Comparison of ENCODE assay signal across 8 cellular contexts in genomic region chr4:24988776-24989175, GRCh38. TPM values are rescaled to one million over a fixed set of nuclear protein-coding genes. Genes with fewer than 3 reads are reported as not detected.
A peak's percentile ranks its signal among the peaks of the same experiment; 100 is the strongest.
DNase-seq lines count a peak whose midpoint lies in the region; ATAC-seq and TF ChIP-seq lines count a peak whose summit lies in the region.

No MANE protein-coding gene starts in this region.

- CTCF ChIA-PET in mammary epithelial cell (lab: Charles Lee; ENCODE audit: low non-redundant PET): no interaction called here

- peak; percentile 76 for ATAC-seq in left lung
- ATAC-seq in GM18498 (IDR thresholded peaks at IDR 0.05; ENCODE audit: unreplicated experiment): no peak
- no peak for ATAC-seq in GM18873 (IDR thresholded peaks at IDR 0.05; ENCODE audit: low FRiP score, unreplicated experiment)

- no peaks in the 10 kb centered on the region for H3K27me3 ChIP-seq in Loucy (ENCODE audit: insufficient read depth, low read length, poor library complexity, severe bottlenecking)
- no peaks in the 10 kb centered on the region for H3K27me3 ChIP-seq in mammary epithelial cell (ENCODE audit: insufficient read depth, low read length)
- no peaks in the 10 kb centered on the region for H3K27me3 ChIP-seq in left lung

- peak; percentile 11; the same call in 1 of the 2 replicates for TF ChIP-seq CTCF in Loucy (conservative IDR thresholded peaks at IDR 0.05; ENCODE audit: low read length)
- TF ChIP-seq CTCF in mammary epithelial cell (conservative IDR thresholded peaks at IDR 0.05 in 1 of 2, IDR thresholded peaks at IDR 0.05 in 1 of 2; ENCODE audit: extremely low read depth in 1 of 2, insufficient read depth in 1 of 2, low read depth in 1 of 2, low read length in 2 of 2): peak; percentile 45 to 68
- peak; percentile 36 to 40 for TF ChIP-seq CTCF in left lung (IDR thresholded peaks at IDR 0.05)

- peaks cover 8% of the 10 kb centered on the region for H3K27me3 Mint-ChIP-seq in activated T-cell treated with anti-CD3 and anti-CD28 coated beads, Interleukin-2, amount 50 U/mL, for 24 hours
- H3K27me3 Mint-ChIP-seq in activated CD4-positive, alpha-beta T cell treated with anti-CD3 and anti-CD28 coated beads, Interleukin-2, amount 10 ng/mL, durations not matched to agents 24 days and 14 days: no peaks in the 10 kb centered on the region

- H3K4me3 ChIP-seq in Loucy (ENCODE audit: low read length, poor library complexity, severe bottlenecking): no peak overlapping the region
- H3K4me3 ChIP-seq in mammary epithelial cell (replicated peaks in 1 of 3; ENCODE audit: insufficient read depth in 1 of 3, low read depth in 2 of 3, low read length in 3 of 3): no peak overlapping the region
- H3K4me3 ChIP-seq in left lung: no peak overlapping the region

- no peaks in the 10 kb centered on the region for H3F3A ChIP-seq in Loucy (ENCODE audit: low read depth)

- BruUV-seq in mammary epithelial cell (replicated peaks; lab: Mats Ljungman, UMichigan): no TSS peak

- H3K4me3 Mint-ChIP-seq in activated T-cell treated with anti-CD3 and anti-CD28 coated beads, Interleukin-2, amount 50 U/mL, for 24 hours: no peak overlapping the region
- H3K4me3 Mint-ChIP-seq in activated CD4-positive, alpha-beta T cell treated with anti-CD3 and anti-CD28 coated beads, Interleukin-2, amount 10 ng/mL, durations not matched to agents 24 days and 14 days: no peak overlapping the region

- WGBS in mammary epithelial cell (ENCODE audit: low coverage, missing lambda C conversion rate): 92% methylated on average over 1 of the region's 1 CpG

- intact Hi-C loops in mammary epithelial cell (cut with micrococcal nuclease): loop anchor here (1.0 to 2.0 kb wide), 2 partner anchors 252 to 500 kb away; no protein-coding TSS in a partner anchor
- intact Hi-C loops in left lung (cut with DNase I): loop anchor here in 1 of 2 donors (10.0 kb wide), 1 partner anchor 514 kb away; no protein-coding TSS in a partner anchor
- intact Hi-C loops in activated CD4-positive, alpha-beta T cell treated with anti-CD3 and anti-CD28 coated beads, Interleukin-2, amount 10 ng/mL, durations not matched to agents 24 days and 14 days (cut with micrococcal nuclease): no loop called here

- H3K36me3 ChIP-seq in Loucy (ENCODE audit: insufficient read depth, low read length): no peaks in the 10 kb centered on the region
- H3K36me3 ChIP-seq in mammary epithelial cell (ENCODE audit: insufficient read depth, low read length): no peaks in the 10 kb centered on the region
- no peaks in the 10 kb centered on the region for H3K36me3 ChIP-seq in left lung

- peak; percentile 56 for DNase-seq in D341Med (ENCODE audit: low spot score)
- peak; percentile 26 for DNase-seq in mammary epithelial cell
- no peak for DNase-seq in left lung
- no peak for DNase-seq in activated T-cell treated with anti-CD3 and anti-CD28 coated beads, Interleukin-2, amount 50 U/mL, for 24 hours
- no peak for DNase-seq in activated CD4-positive, alpha-beta T cell treated with anti-CD3 and anti-CD28 coated beads, Interleukin-2, amount 10 ng/mL, durations not matched to agents 24 days and 14 days

- no peaks in the 10 kb centered on the region for H3K4me1 Mint-ChIP-seq in activated T-cell treated with anti-CD3 and anti-CD28 coated beads, Interleukin-2, amount 50 U/mL, for 24 hours (ENCODE audit: low read depth)
- H3K4me1 Mint-ChIP-seq in activated CD4-positive, alpha-beta T cell treated with anti-CD3 and anti-CD28 coated beads, Interleukin-2, amount 10 ng/mL, durations not matched to agents 24 days and 14 days: no peaks in the 10 kb centered on the region

- H3K9ac ChIP-seq in Loucy (ENCODE audit: low read depth, low read length, poor library complexity, severe bottlenecking) (no peak overlapping the region), mammary epithelial cell (ENCODE audit: insufficient read depth, low read length) (no peak overlapping the region)

- H3K9me3 ChIP-seq in Loucy (ENCODE audit: insufficient read depth, low read depth, low read length) (no peaks in the 10 kb centered on the region), mammary epithelial cell (replicated peaks; ENCODE audit: insufficient read depth, low read length) (no peaks in the 10 kb centered on the region), left lung (no peaks in the 10 kb centered on the region)

- H3K27ac ChIP-seq in mammary epithelial cell (ENCODE audit: insufficient read depth, low read depth, low read length): no peak overlapping the region
- H3K27ac ChIP-seq in left lung: no peak overlapping the region

- H3K9me3 Mint-ChIP-seq in activated T-cell treated with anti-CD3 and anti-CD28 coated beads, Interleukin-2, amount 50 U/mL, for 24 hours: no peaks in the 10 kb centered on the region
- no peaks in the 10 kb centered on the region for H3K9me3 Mint-ChIP-seq in activated CD4-positive, alpha-beta T cell treated with anti-CD3 and anti-CD28 coated beads, Interleukin-2, amount 10 ng/mL, durations not matched to agents 24 days and 14 days

- H2AFZ ChIP-seq in Loucy (ENCODE audit: low read length): no peak overlapping the region
- no peak overlapping the region for H2AFZ ChIP-seq in mammary epithelial cell (ENCODE audit: low read depth, low read length)

- H3K4me2 ChIP-seq in Loucy (ENCODE audit: low read depth, low read length, poor library complexity, severe bottlenecking) (no peak overlapping the region), mammary epithelial cell (ENCODE audit: insufficient read depth, low read depth, low read length) (no peak overlapping the region)

- H3K4me1 ChIP-seq in Loucy (ENCODE audit: insufficient read depth, low read length, poor library complexity, severe bottlenecking): no peaks in the 10 kb centered on the region
- H3K4me1 ChIP-seq in mammary epithelial cell (ENCODE audit: insufficient read depth, low read length): no peaks in the 10 kb centered on the region
- no peaks in the 10 kb centered on the region for H3K4me1 ChIP-seq in left lung

- H3K79me2 ChIP-seq in Loucy (ENCODE audit: insufficient read depth, low read length): no peaks in the 10 kb centered on the region
- H3K79me2 ChIP-seq in mammary epithelial cell (ENCODE audit: insufficient read depth, low read length): no peaks in the 10 kb centered on the region

- H4K20me1 ChIP-seq in Loucy (ENCODE audit: insufficient read depth, low read length, poor library complexity, severe bottlenecking) (no peaks in the 10 kb centered on the region), mammary epithelial cell (ENCODE audit: insufficient read depth, low read length) (no peaks in the 10 kb centered on the region)

- no peak overlapping the region for H3K27ac Mint-ChIP-seq in activated T-cell treated with anti-CD3 and anti-CD28 coated beads, Interleukin-2, amount 50 U/mL, for 24 hours
- no peak overlapping the region for H3K27ac Mint-ChIP-seq in activated CD4-positive, alpha-beta T cell treated with anti-CD3 and anti-CD28 coated beads, Interleukin-2, amount 10 ng/mL, durations not matched to agents 24 days and 14 days

- H3K36me3 Mint-ChIP-seq in activated T-cell treated with anti-CD3 and anti-CD28 coated beads, Interleukin-2, amount 50 U/mL, for 24 hours (ENCODE audit: low read depth): no peaks in the 10 kb centered on the region
- H3K36me3 Mint-ChIP-seq in activated CD4-positive, alpha-beta T cell treated with anti-CD3 and anti-CD28 coated beads, Interleukin-2, amount 10 ng/mL, durations not matched to agents 24 days and 14 days (ENCODE audit: low read depth): no peaks in the 10 kb centered on the region

- in situ Hi-C loops in mammary epithelial cell (cut with MboI; ENCODE audit: low sequenced_read_pairs in 2 of 2): loop anchor here (5.0 to 25.0 kb wide), 3 partner anchors 374 to 504 kb away; no protein-coding TSS in a partner anchor

- H3K9me2 ChIP-seq in Loucy (replicated peaks; ENCODE audit: low read depth, low read length): no peaks in the 10 kb centered on the region

- dilution Hi-C loops in mammary epithelial cell (cut with HindIII; ENCODE audit: low sequenced_read_pairs): no loop called here

RNA-seq across cellular contexts. Expression of gene LGI2, which starts 42.0 kb away (rescaled TPM):
- total RNA-seq in mammary epithelial cell: not detected
- not detected for polyA plus RNA-seq in mammary epithelial cell
- not detected for polyA minus RNA-seq in mammary epithelial cell
- 1 to 10 TPM; 4.8 to 7.7 TPM for total RNA-seq in left lung
- total RNA-seq in activated CD4-positive, alpha-beta T cell treated with anti-CD3 and anti-CD28 coated beads, Interleukin-2, amount 10 ng/mL, durations not matched to agents 24 days and 14 days: not detected in 2 replicates

Comparison
In these comparisons a context has a peak if more than half of its experiments do, and no peak if none do; other contexts are left out.
1. DNase-seq: peak in D341Med (single experiment) and mammary epithelial cell (single experiment); none in left lung (0 of 2), activated T-cell treated with anti-CD3 and anti-CD28 coated beads, Interleukin-2, amount 50 U/mL, for 24 hours (single experiment) and activated CD4-positive, alpha-beta T cell treated with anti-CD3 and anti-CD28 coated beads, Interleukin-2, amount 10 ng/mL, durations not matched to agents 24 days and 14 days (single experiment).
2. Peak in every context shown above with its lines, with median percentiles within 50 percentile points of each other: CTCF ChIP-seq.